ENCODE assay signal across 21 cellular contexts in genomic region chr21:31720739-31721138, GRCh38.
"Had no signal": no experiment of that assay in that cellular context is flagged by ENCODE, and none has a peak within 500 bp of the region (broad histone marks: within the 10 kb centered on the region; RNA-seq: fewer than 3 reads in every experiment).

No MANE protein-coding gene starts in this region.

- ATAC-seq: activated CD4-positive, CD25-positive, alpha-beta regulatory T cell treated with anti-CD3 and anti-CD28 coated beads, Interleukin-2, amount 50 U/mL, for 24 hours; activated CD8-positive, alpha-beta memory T cell treated with anti-CD3 and anti-CD28 coated beads, Interleukin-2, amount 10 ng/mL, durations not matched to agents 7 days and 5 days; gastroesophageal sphincter had no signal

- H3K27me3 Mint-ChIP-seq: activated CD4-positive, alpha-beta memory T cell treated with anti-CD3 and anti-CD28 coated beads, Interleukin-2, amount 10 ng/mL, durations not matched to agents 7 days and 5 days; activated CD4-positive, alpha-beta T cell treated with anti-CD3 and anti-CD28 coated beads, Interleukin-2, amount 10 ng/mL, durations not matched to agents 24 days and 14 days; activated CD8-positive, alpha-beta memory T cell treated with anti-CD3 and anti-CD28 coated beads, Interleukin-2, amount 10 ng/mL, durations not matched to agents 7 days and 5 days; activated naive CD8-positive, alpha-beta T cell treated with anti-CD3 and anti-CD28 coated beads, Interleukin-2, amount 50 U/mL, for 24 hours; type B pancreatic cell had no signal

- H3K27ac ChIP-seq: epithelial cell of prostate, gastroesophageal sphincter, thoracic aorta, vagina had no signal

- H3K27me3 ChIP-seq: gastroesophageal sphincter, vagina had no signal

- H3K4me3 Mint-ChIP-seq: activated CD4-positive, alpha-beta memory T cell treated with anti-CD3 and anti-CD28 coated beads, Interleukin-2, amount 10 ng/mL, durations not matched to agents 7 days and 5 days; activated CD4-positive, alpha-beta T cell treated with anti-CD3 and anti-CD28 coated beads, Interleukin-2, amount 10 ng/mL, durations not matched to agents 24 days and 14 days; activated CD8-positive, alpha-beta memory T cell treated with anti-CD3 and anti-CD28 coated beads, Interleukin-2, amount 10 ng/mL, durations not matched to agents 7 days and 5 days; activated naive CD8-positive, alpha-beta T cell treated with anti-CD3 and anti-CD28 coated beads, Interleukin-2, amount 50 U/mL, for 24 hours; type B pancreatic cell had no signal

- H3K9me3 Mint-ChIP-seq: activated CD4-positive, alpha-beta memory T cell treated with anti-CD3 and anti-CD28 coated beads, Interleukin-2, amount 10 ng/mL, durations not matched to agents 7 days and 5 days; activated CD4-positive, alpha-beta T cell treated with anti-CD3 and anti-CD28 coated beads, Interleukin-2, amount 10 ng/mL, durations not matched to agents 24 days and 14 days; activated naive CD8-positive, alpha-beta T cell treated with anti-CD3 and anti-CD28 coated beads, Interleukin-2, amount 50 U/mL, for 24 hours; activated T-helper 2 cell treated with anti-CD3 and anti-CD28 coated beads, Interferon-gamma antibody, Interleukin-2, Interleukin-4, amounts not matched to agents 10 μg/mL and 5 μg/mL and 100 μg/mL, durations not matched to agents 14 hours and 24 hours and 36 hours; type B pancreatic cell had no signal

- H3K27ac Mint-ChIP-seq: activated CD4-positive, alpha-beta memory T cell treated with anti-CD3 and anti-CD28 coated beads, Interleukin-2, amount 10 ng/mL, durations not matched to agents 7 days and 5 days; activated CD4-positive, alpha-beta T cell treated with anti-CD3 and anti-CD28 coated beads, Interleukin-2, amount 10 ng/mL, durations not matched to agents 24 days and 14 days; activated CD8-positive, alpha-beta memory T cell treated with anti-CD3 and anti-CD28 coated beads, Interleukin-2, amount 10 ng/mL, durations not matched to agents 7 days and 5 days; activated naive CD8-positive, alpha-beta T cell treated with anti-CD3 and anti-CD28 coated beads, Interleukin-2, amount 50 U/mL, for 24 hours; activated T-helper 2 cell treated with anti-CD3 and anti-CD28 coated beads, Interferon-gamma antibody, Interleukin-2, Interleukin-4, amounts not matched to agents 10 μg/mL and 5 μg/mL and 100 μg/mL, durations not matched to agents 14 hours and 24 hours and 36 hours; type B pancreatic cell had no signal

- H3K36me3 ChIP-seq: gastroesophageal sphincter, thoracic aorta, vagina had no signal

- H3K9me3 ChIP-seq: gastroesophageal sphincter, thoracic aorta, vagina had no signal

- H3K4me3 ChIP-seq: gastroesophageal sphincter, thoracic aorta, vagina had no signal

- DNase-seq: activated CD4-positive, alpha-beta memory T cell treated with anti-CD3 and anti-CD28 coated beads, Interleukin-2, amount 10 ng/mL, durations not matched to agents 7 days and 5 days; activated CD4-positive, alpha-beta T cell treated with anti-CD3 and anti-CD28 coated beads, Interleukin-2, amount 10 ng/mL, durations not matched to agents 24 days and 14 days; activated CD8-positive, alpha-beta memory T cell treated with anti-CD3 and anti-CD28 coated beads, Interleukin-2, amount 10 ng/mL, durations not matched to agents 7 days and 5 days; activated naive CD4-positive, alpha-beta T cell; activated naive CD8-positive, alpha-beta T cell treated with anti-CD3 and anti-CD28 coated beads, Interleukin-2, amount 50 U/mL, for 24 hours; cortex of kidney; head of caudate nucleus; hypothalamus; left ventricle myocardium superior; mammary epithelial cell; retina; stimulated activated CD4-positive, alpha-beta T cell treated with anti-CD3 and anti-CD28 coated beads, Interleukin-4, amount 100 ng/mL, for 1 hour; stimulated activated naive CD4-positive, alpha-beta T cell treated with Interleukin-2 at 50 U/mL for 16 hours; T-helper 2 cell had no signal
